Comparison of ENCODE assay signal across 9 cellular contexts in genomic region chr9:106860731-106861584, GRCh38. TPM values are rescaled to one million over a fixed set of nuclear protein-coding genes. Genes with fewer than 3 reads are reported as not detected.
A peak's percentile ranks its signal among the peaks of the same experiment; 100 is the strongest.
DNase-seq lines count a peak whose midpoint lies in the region; ATAC-seq and TF ChIP-seq lines count a peak whose summit lies in the region.
"Had no signal": no experiment of that assay in that cellular context is flagged by ENCODE, and none has a peak within 500 bp of the region (broad histone marks: within the 10 kb centered on the region; RNA-seq: fewer than 3 reads in every experiment).

No MANE protein-coding gene starts in this region.

- no peaks in the 10 kb centered on the region for H3K36me3 ChIP-seq in esophagus squamous epithelium

- peak; percentile 61 for DNase-seq in EL
- DNase-seq in NCI-H69 (lab: John Stamatoyannopoulos, UW): peak; percentile 76
- no peak for DNase-seq in esophagus squamous epithelium (lab: John Stamatoyannopoulos, UW)
- no peak for DNase-seq in naive thymus-derived CD8-positive, alpha-beta T cell
- DNase-seq in mesenteric fat pad (ENCODE audit: low spot score): no peak
- no peak for DNase-seq in NCI-H2107 (lab: John Stamatoyannopoulos, UW)
- DNase-seq in NCI-H187 treated with DMSO at 0.1 percent for 48 hours (lab: John Stamatoyannopoulos, UW): no peak
- no peak for DNase-seq in DMS153 (lab: John Stamatoyannopoulos, UW)

- H3K36me3 Mint-ChIP-seq in naive thymus-derived CD8-positive, alpha-beta T cell: peaks cover 4 to 21% (median 4%) of the 10 kb centered on the region in 3 donors
- H3K36me3 Mint-ChIP-seq: IgD-negative memory B cell had no signal

- peaks cover 0 to 45% (median 16%) of the 10 kb centered on the region in 3 donors for H3K4me1 ChIP-seq in esophagus squamous epithelium

- peaks cover 0 to 24% (median 0%) of the 10 kb centered on the region in 4 donors for H3K27me3 ChIP-seq in esophagus squamous epithelium

- peaks cover 10 to 44% (median 34%) of the 10 kb centered on the region in 4 donors for H3K4me1 Mint-ChIP-seq in naive thymus-derived CD8-positive, alpha-beta T cell

- no peak for TF ChIP-seq POLR2A in esophagus squamous epithelium (IDR thresholded peaks at IDR 0.05)

- ATAC-seq in naive thymus-derived CD8-positive, alpha-beta T cell: no peak

- H3K9me3 ChIP-seq in esophagus squamous epithelium: no peaks in the 10 kb centered on the region

- peaks cover 0 to 12% (median 0%) of the 10 kb centered on the region in 9 donors for H3K9me3 Mint-ChIP-seq in naive thymus-derived CD8-positive, alpha-beta T cell

- H3K27ac ChIP-seq in esophagus squamous epithelium: peak overlapping the region; percentile 72 to 96 (median 92)

- H3K27ac Mint-ChIP-seq in naive thymus-derived CD8-positive, alpha-beta T cell: peak overlapping the region in 1 of 10 donors; percentile 24

- intact Hi-C loops in esophagus squamous epithelium (cut with DNase I): no loop called here

- POLR2A ChIA-PET in naive thymus-derived CD8-positive, alpha-beta T cell (lab: Charles Lee): no interaction called here

- H3K4me3 Mint-ChIP-seq in naive thymus-derived CD8-positive, alpha-beta T cell: peak overlapping the region in 8 of 10 donors; percentile 16 to 67 (median 52)

- peak in 1 of 6 experiments; percentile 2 for TF ChIP-seq CTCF in esophagus squamous epithelium (IDR thresholded peaks at IDR 0.05)

- H3K27me3 Mint-ChIP-seq in naive thymus-derived CD8-positive, alpha-beta T cell: peaks cover 42 to 80% (median 67%) of the 10 kb centered on the region in 5 donors

- WGBS in esophagus squamous epithelium, 2 donors: 2 to 5% methylated on average over 46 to 50 of the region's 50 CpGs

- peak overlapping the region; percentile 40 to 89 (median 78) for H3K4me3 ChIP-seq in esophagus squamous epithelium

RNA-seq across cellular contexts. Expression of gene ZNF462, which starts 2.0 kb away (rescaled TPM):
- 10 to 100 TPM; 17.8 to 22.3 (median 21.4) TPM for total RNA-seq in esophagus squamous epithelium
- total RNA-seq in naive thymus-derived CD8-positive, alpha-beta T cell: not detected
- polyA plus RNA-seq in naive thymus-derived CD8-positive, alpha-beta T cell: not detected
- total RNA-seq in mesenteric fat pad: 45.2 TPM
- polyA plus RNA-seq: IgD-negative memory B cell had no signal

Comparison
In these comparisons a context has a peak if more than half of its experiments do, and no peak if none do; other contexts are left out.
1. DNase-seq: peak in EL (single experiment) and NCI-H69 (single experiment); none in esophagus squamous epithelium (single experiment), naive thymus-derived CD8-positive, alpha-beta T cell (0 of 10), mesenteric fat pad (single experiment), NCI-H2107 (single experiment), NCI-H187 treated with DMSO at 0.1 percent for 48 hours (single experiment) and DMS153 (single experiment).
2. RNA of gene ZNF462, which starts 2.0 kb away (total RNA-seq): 45.2 TPM in mesenteric fat pad (single experiment) and 17.8 to 22.3 TPM in esophagus squamous epithelium; not detected in naive thymus-derived CD8-positive, alpha-beta T cell; every median in the first group is over 10 times any median in the second.